ENCODE assay signal across 29 cellular contexts in the genomic region with DNA sequence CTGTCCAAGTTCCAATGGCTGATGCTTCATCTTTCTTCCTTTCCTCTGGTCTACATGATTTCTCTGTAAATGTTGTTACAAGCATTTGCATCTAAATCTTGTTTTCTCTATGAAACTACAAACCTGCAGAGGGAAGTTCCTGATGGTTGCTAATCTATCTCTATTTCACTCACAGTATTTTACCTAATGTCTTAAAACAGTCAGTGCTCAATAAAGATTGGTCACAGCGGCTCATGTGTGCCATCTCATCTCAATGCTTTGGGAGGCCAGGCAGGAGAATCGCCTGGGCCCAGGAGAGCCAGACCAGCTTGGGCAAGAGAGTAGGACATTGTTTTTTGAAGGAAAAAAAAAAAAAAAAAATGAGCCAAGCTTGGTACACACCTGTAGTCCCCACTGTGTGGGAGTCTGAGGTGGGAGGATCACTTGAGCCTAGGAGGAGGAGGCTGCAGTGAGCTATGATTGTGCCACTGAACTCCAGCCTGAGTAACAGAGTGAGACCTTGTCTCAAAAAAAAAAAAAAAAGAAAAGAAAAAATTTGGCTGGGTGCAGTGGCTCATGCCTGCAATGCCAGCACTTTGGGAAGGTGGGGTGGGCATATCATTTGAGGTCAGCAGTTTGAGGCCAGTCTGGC.
DNase-seq lines count a peak whose midpoint lies in the region; ATAC-seq and TF ChIP-seq lines count a peak whose summit lies in the region.
"Had no signal": no experiment of that assay in that cellular context is flagged by ENCODE, and none has a peak within 500 bp of the region (broad histone marks: within the 10 kb centered on the region; RNA-seq: fewer than 3 reads in every experiment).

No MANE protein-coding gene starts in this region.

- TF ChIP-seq POLR2A in GM18505 (IDR thresholded peaks at IDR 0.05; ENCODE audit: borderline replicate concordance, extremely low read depth, insufficient read depth, insufficient read length): no peak

- ATAC-seq in GM18505 (IDR thresholded peaks at IDR 0.05; ENCODE audit: unreplicated experiment) (peak; percentile 90), GM19372 (IDR thresholded peaks at IDR 0.05; ENCODE audit: low read depth, unreplicated experiment) (peak; percentile 48), HG02623 (IDR thresholded peaks at IDR 0.05; ENCODE audit: unreplicated experiment) (peak; percentile 86), HG03378 (IDR thresholded peaks at IDR 0.05; ENCODE audit: unreplicated experiment) (peak; percentile 97), Right ventricle myocardium inferior (no peak)
- ATAC-seq: activated naive CD8-positive, alpha-beta T cell treated with anti-CD3 and anti-CD28 coated beads, Interleukin-2, amount 50 U/mL, for 24 hours; HCT116; heart left ventricle; left lobe of liver had no signal

- intact Hi-C loops in Right ventricle myocardium inferior (cut with DNase I): loop anchor here (10.0 kb wide), 1 partner anchor 232 kb away; no protein-coding TSS in a partner anchor

- DNase-seq in SK-N-DZ (ENCODE audit: low spot score) (no peak), Right ventricle myocardium inferior (ENCODE audit: missing footprints) (no peak), EL (no peak)
- DNase-seq in activated CD4-positive, CD25-positive, alpha-beta regulatory T cell (lab: John Stamatoyannopoulos, UW): no peak
- DNase-seq: activated CD4-positive, alpha-beta T cell treated with anti-CD3 and anti-CD28 coated beads, Interleukin-2, amount 50 U/mL, for 1 hour; activated naive CD8-positive, alpha-beta T cell treated with anti-CD3 and anti-CD28 coated beads, Interleukin-2, amount 50 U/mL, for 24 hours; BE2C; COR-L47; DMS79 treated with DMSO at 0.1 percent for 48 hours; heart left ventricle; KBM-7; mesendoderm; MM.1S; naive B cell; NCI-H1436 treated with DMSO at 0.1 percent for 48 hours; NCI-H2171; NCI-H526; nucleus accumbens; retina; stimulated activated CD4-positive, alpha-beta T cell treated with anti-CD3 and anti-CD28 coated beads, Interleukin-4, amount 100 ng/mL, for 4 hours; stomach; T-helper 2 cell; trophoblast cell had no signal
